Comparison of ENCODE assay signal across 9 cellular contexts in the genomic region with DNA sequence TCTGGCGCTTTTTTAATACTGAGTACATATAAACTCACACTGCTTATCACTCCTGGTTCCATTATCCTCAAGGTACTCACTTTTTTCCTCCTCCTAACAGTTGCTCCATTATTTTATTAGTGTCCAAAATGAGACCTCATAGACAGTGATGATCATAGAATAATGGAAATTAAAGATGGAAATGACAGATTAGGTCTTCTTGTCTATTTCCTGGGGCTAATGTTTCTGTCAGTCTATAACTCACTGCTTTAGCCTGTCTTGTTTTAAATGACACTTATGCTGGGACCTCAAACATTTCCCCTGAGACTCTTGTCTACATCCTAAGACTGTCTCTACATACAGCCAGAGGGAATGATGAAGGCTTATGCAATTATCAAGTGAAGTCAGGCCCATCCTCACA.
"Had no signal": no experiment of that assay in that cellular context is flagged by ENCODE, and none has a peak within 500 bp of the region (broad histone marks: within the 10 kb centered on the region; RNA-seq: fewer than 3 reads in every experiment).

No MANE protein-coding gene starts in this region.

- H3K27ac Mint-ChIP-seq: HFFc6, IgD-negative memory B cell had no signal

- H3K27ac ChIP-seq: GM23248, HL-60 had no signal

- H3K9me3 ChIP-seq: HAP-1 had no signal

- H2AFZ ChIP-seq: GM23248 had no signal

- H3K9me3 Mint-ChIP-seq: IgD-negative memory B cell had no signal

- H3K4me1 Mint-ChIP-seq: IgD-negative memory B cell had no signal

- H3K9ac ChIP-seq: GM23248 had no signal

- H3K4me3 Mint-ChIP-seq: HFFc6, IgD-negative memory B cell had no signal

- ATAC-seq: HCT116, HepG2 had no signal

- H3K4me3 ChIP-seq: GM23248, HAP-1 had no signal

- H3K36me3 ChIP-seq: HAP-1 had no signal

- H3K36me3 Mint-ChIP-seq: IgD-negative memory B cell had no signal

- DNase-seq: GM23248, GOT3, H7, HFFc6 had no signal
